Comparison of ENCODE assay signal across 19 cellular contexts in genomic region chr3:77380141-77380540, GRCh38.
DNase-seq lines count a peak whose midpoint lies in the region; ATAC-seq and TF ChIP-seq lines count a peak whose summit lies in the region.
"Had no signal": no experiment of that assay in that cellular context is flagged by ENCODE, and none has a peak within 500 bp of the region (broad histone marks: within the 10 kb centered on the region; RNA-seq: fewer than 3 reads in every experiment).

No MANE protein-coding gene starts in this region.

- H3K9ac ChIP-seq in Karpas-422 (ENCODE audit: low read length) = no peak overlapping the region
- H3K9ac ChIP-seq: BLaER1 had no signal

- H4K20me1 ChIP-seq in Karpas-422 (ENCODE audit: insufficient read depth, low read depth, low read length) = no peaks in the 10 kb centered on the region
- H4K20me1 ChIP-seq: BLaER1 had no signal

- no peaks in the 10 kb centered on the region for H3K9me2 ChIP-seq in Karpas-422 (replicated peaks; ENCODE audit: insufficient read depth, low read length)

- no peak overlapping the region for H3K4me3 Mint-ChIP-seq in progenitor cell of endocrine pancreas (ENCODE audit: low read depth)
- no peak overlapping the region for H3K4me3 Mint-ChIP-seq in activated T-cell treated with anti-CD3 and anti-CD28 coated beads, Interleukin-2, amount 50 U/mL, for 4 hours
- H3K4me3 Mint-ChIP-seq: CD14-positive monocyte; CD4-positive, alpha-beta memory T cell had no signal

- peaks cover 19% of the 10 kb centered on the region for H3K4me1 Mint-ChIP-seq in progenitor cell of endocrine pancreas (ENCODE audit: low read depth)
- H3K4me1 Mint-ChIP-seq in activated T-cell treated with anti-CD3 and anti-CD28 coated beads, Interleukin-2, amount 50 U/mL, for 4 hours (ENCODE audit: low read depth) = no peaks in the 10 kb centered on the region
- H3K4me1 Mint-ChIP-seq: CD14-positive monocyte; CD4-positive, alpha-beta memory T cell had no signal

- no peaks in the 10 kb centered on the region for H3K27me3 ChIP-seq in Karpas-422 (ENCODE audit: low read length)
- H3K27me3 ChIP-seq in right cardiac atrium (ENCODE audit: control insufficient read depth, insufficient read depth) = no peaks in the 10 kb centered on the region
- H3K27me3 ChIP-seq: BLaER1 had no signal

- no peak overlapping the region for H3K4me3 ChIP-seq in Karpas-422 (ENCODE audit: low read length)
- H3K4me3 ChIP-seq in fibroblast of mammary gland (ENCODE audit: control insufficient read depth, low read depth, low read length) = no peak overlapping the region
- H3K4me3 ChIP-seq in right cardiac atrium (ENCODE audit: low read length) = no peak overlapping the region
- H3K4me3 ChIP-seq: A549, BLaER1, GM12878, K562 had no signal

- H2AFZ ChIP-seq in Karpas-422 (ENCODE audit: low read length) = peak overlapping the region; percentile 19

- H3K27me3 Mint-ChIP-seq in progenitor cell of endocrine pancreas = no peaks in the 10 kb centered on the region
- H3K27me3 Mint-ChIP-seq in activated T-cell treated with anti-CD3 and anti-CD28 coated beads, Interleukin-2, amount 50 U/mL, for 4 hours (ENCODE audit: low read depth) = no peaks in the 10 kb centered on the region
- H3K27me3 Mint-ChIP-seq: CD4-positive, alpha-beta memory T cell had no signal

- WGBS in right cardiac atrium = 75% methylated on average over 4 of the region's 4 CpGs

- H3K79me2 ChIP-seq in Karpas-422 (ENCODE audit: low read length) = no peaks in the 10 kb centered on the region

- peak overlapping the region; percentile 81 for H3K27ac Mint-ChIP-seq in progenitor cell of endocrine pancreas
- H3K27ac Mint-ChIP-seq: CD14-positive monocyte; CD4-positive, alpha-beta memory T cell had no signal

- TF ChIP-seq CTCF in fibroblast of mammary gland (conservative IDR thresholded peaks at IDR 0.05; ENCODE audit: control insufficient read depth, insufficient read depth, low read depth, low read length) = no peak
- no peak for TF ChIP-seq CTCF in progenitor cell of endocrine pancreas (IDR thresholded peaks at IDR 0.05; ENCODE audit: unreplicated experiment)

- peaks cover 8% of the 10 kb centered on the region for H3K9me3 Mint-ChIP-seq in progenitor cell of endocrine pancreas (ENCODE audit: low read depth)
- peaks cover 16% of the 10 kb centered on the region for H3K9me3 Mint-ChIP-seq in activated T-cell treated with anti-CD3 and anti-CD28 coated beads, Interleukin-2, amount 50 U/mL, for 4 hours

- ATAC-seq in GM21825 (IDR thresholded peaks at IDR 0.05; ENCODE audit: unreplicated experiment) (no peak), right cardiac atrium (no peak)
- no peak for ATAC-seq in activated T-cell treated with anti-CD3 and anti-CD28 coated beads, Interleukin-2, amount 50 U/mL, for 4 hours
- ATAC-seq: A549, GM12878, K562 had no signal

- DNase-seq in AG08395 (ENCODE audit: low spot score) = peak; percentile 8
- DNase-seq in Karpas-422 = no peak
- peak; percentile 0 for DNase-seq in fibroblast of mammary gland (ENCODE audit: low read depth)
- no peak for DNase-seq in progenitor cell of endocrine pancreas (ENCODE audit: low spot score, unreplicated experiment)
- no peak for DNase-seq in activated T-cell treated with anti-CD3 and anti-CD28 coated beads, Interleukin-2, amount 50 U/mL, for 4 hours
- DNase-seq in right cardiac atrium = no peak
- DNase-seq: CD4-positive, alpha-beta memory T cell; DMS53; DND-41; EL; HCEC 1CT; IMR-90 had no signal

- H3K27ac ChIP-seq in Karpas-422 (ENCODE audit: low read length) (no peak overlapping the region), right cardiac atrium (ENCODE audit: low read length) (no peak overlapping the region)
- H3K27ac ChIP-seq: 22Rv1, A549, BLaER1 had no signal

- H3K4me1 ChIP-seq in Karpas-422 (ENCODE audit: low read length) = peaks cover 27% of the 10 kb centered on the region
- H3K4me1 ChIP-seq in right cardiac atrium (ENCODE audit: control insufficient read depth, insufficient read depth, low read length) = no peaks in the 10 kb centered on the region
- H3K4me1 ChIP-seq: A549, BLaER1 had no signal

- H3K4me2 ChIP-seq in Karpas-422 (ENCODE audit: low read depth, low read length, poor library complexity, severe bottlenecking) = peak overlapping the region; percentile 18
- H3K4me2 ChIP-seq: A549, BLaER1 had no signal

- no peaks in the 10 kb centered on the region for H3K36me3 ChIP-seq in Karpas-422 (ENCODE audit: insufficient read depth, low read length)
- H3K36me3 ChIP-seq: BLaER1 had no signal

- peaks cover 1% of the 10 kb centered on the region for H3K36me3 Mint-ChIP-seq in progenitor cell of endocrine pancreas (ENCODE audit: insufficient read depth)
- no peaks in the 10 kb centered on the region for H3K36me3 Mint-ChIP-seq in activated T-cell treated with anti-CD3 and anti-CD28 coated beads, Interleukin-2, amount 50 U/mL, for 4 hours (ENCODE audit: insufficient read depth)
- H3K36me3 Mint-ChIP-seq: CD14-positive monocyte; CD4-positive, alpha-beta memory T cell had no signal

- H3K9me3 ChIP-seq in Karpas-422 (ENCODE audit: low read length) (no peaks in the 10 kb centered on the region), right cardiac atrium (ENCODE audit: control insufficient read depth, low read length) (no peaks in the 10 kb centered on the region)
- H3K9me3 ChIP-seq: A549, BLaER1 had no signal

- intact Hi-C loops in right cardiac atrium (cut with DNase I) = no loop called here

Comparison
In these comparisons a context has a peak if more than half of its experiments do, and no peak if none do; other contexts are left out.
1. DNase-seq: peak in AG08395 (single experiment) and fibroblast of mammary gland (single experiment); none in Karpas-422 (single experiment), progenitor cell of endocrine pancreas (single experiment), activated T-cell treated with anti-CD3 and anti-CD28 coated beads, Interleukin-2, amount 50 U/mL, for 4 hours (single experiment) and right cardiac atrium (0 of 3).